Comparison of ENCODE assay signal across 17 cellular contexts in the genomic region with DNA sequence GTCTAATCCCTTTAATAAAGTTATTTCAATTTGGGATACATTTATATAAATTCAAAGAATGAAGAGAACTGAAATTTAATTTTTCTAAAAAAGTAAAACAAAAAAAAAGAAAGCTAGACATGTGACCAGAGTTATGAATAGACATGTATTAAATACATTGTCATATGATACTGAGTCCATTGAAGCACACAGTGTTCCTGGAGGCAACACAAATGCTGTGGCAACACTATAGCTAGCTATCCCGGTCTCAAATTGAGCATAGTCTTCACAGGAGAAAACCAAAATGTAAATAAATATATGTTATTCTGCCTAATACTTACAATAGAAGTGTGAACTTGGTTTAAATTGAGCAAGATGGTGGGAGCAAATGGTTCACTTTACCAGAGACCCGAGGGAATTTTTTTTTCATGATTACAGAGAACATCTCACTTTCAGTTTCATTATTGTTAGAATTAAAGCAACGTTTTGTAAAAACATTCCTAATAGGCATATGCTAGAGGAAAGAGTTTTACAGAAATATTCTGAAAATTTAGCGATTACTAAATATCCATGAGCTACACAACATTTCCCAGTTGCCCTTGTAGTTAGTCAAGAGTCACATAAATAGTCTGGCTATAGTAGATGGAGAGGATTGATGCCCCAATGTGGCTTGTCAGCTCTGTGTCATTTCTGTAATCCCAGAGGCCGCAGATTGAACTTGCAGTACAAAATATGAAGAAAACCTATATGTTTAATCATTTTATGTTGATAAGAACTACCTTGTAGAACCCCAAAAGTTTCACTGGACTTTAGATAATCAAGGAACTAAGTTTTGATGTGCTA.
A peak's percentile ranks its signal among the peaks of the same experiment; 100 is the strongest.
DNase-seq lines count a peak whose midpoint lies in the region; ATAC-seq, FAIRE-seq and TF ChIP-seq lines count a peak whose summit lies in the region.
"Had no signal": no experiment of that assay in that cellular context is flagged by ENCODE, and none has a peak within 500 bp of the region (broad histone marks: within the 10 kb centered on the region; RNA-seq: fewer than 3 reads in every experiment).

No MANE protein-coding gene starts in this region.

- peak overlapping the region; percentile 65 for H3K4me2 ChIP-seq in Loucy (ENCODE audit: low read depth, low read length, poor library complexity, severe bottlenecking)
- H3K4me2 ChIP-seq: BLaER1 had no signal

- no peaks in the 10 kb centered on the region for H3K27me3 ChIP-seq in Loucy (ENCODE audit: insufficient read depth, low read length, poor library complexity, severe bottlenecking)
- H3K27me3 ChIP-seq in bronchial epithelial cell (ENCODE audit: control insufficient read depth, insufficient read depth, low read length), result no peaks in the 10 kb centered on the region
- H3K27me3 ChIP-seq: BLaER1, sigmoid colon had no signal

- H2AFZ ChIP-seq in Loucy (ENCODE audit: low read length), result peak overlapping the region; percentile 86
- H2AFZ ChIP-seq: GM23248 had no signal

- no peaks in the 10 kb centered on the region for H3K36me3 ChIP-seq in Loucy (ENCODE audit: insufficient read depth, low read length)
- no peaks in the 10 kb centered on the region for H3K36me3 ChIP-seq in bronchial epithelial cell (ENCODE audit: control insufficient read depth, insufficient read depth, low read length)
- H3K36me3 ChIP-seq: BLaER1, sigmoid colon had no signal

- DNase-seq in ACHN, result peak; percentile 17
- peak; percentile 10 for DNase-seq in bronchial epithelial cell (ENCODE audit: low read depth)
- DNase-seq in left colon, result no peak
- DNase-seq in NCI-H146 treated with DMSO at 0.1 percent for 48 hours (lab: John Stamatoyannopoulos, UW; ENCODE audit: unreplicated experiment), result no peak
- DNase-seq: activated CD8-positive, alpha-beta T cell treated with anti-CD3 and anti-CD28 coated beads, Interleukin-2, amount 10 ng/mL, durations not matched to agents 7 days and 5 days; activated effector memory CD4-positive, alpha-beta T cell treated with Interleukin-2 at 50 U/mL for 16 hours; GM23248; NCI-H510A; SHP77; sigmoid colon; stimulated activated naive B cell treated with anti-CD40 and anti-IgM and Interleukin-4, amounts not matched to agents 10 μg/mL and 1 μg/mL and 100 μg/mL, for 72 hours had no signal

- in situ Hi-C loops in ACHN (cut with HindIII; ENCODE audit: low pct_ligation_motif_present, low pct_unique_long_range_greater_than_20kb, low sequenced_read_pairs), result no loop called here

- ATAC-seq in GM18870 (IDR thresholded peaks at IDR 0.05; ENCODE audit: unreplicated experiment), result peak; percentile 62
- ATAC-seq in left colon, result no peak
- ATAC-seq in HG03135 (IDR thresholded peaks at IDR 0.05; ENCODE audit: unreplicated experiment), result no peak
- no peak for ATAC-seq in GM21381 (IDR thresholded peaks at IDR 0.05; ENCODE audit: unreplicated experiment)
- ATAC-seq: activated CD8-positive, alpha-beta T cell treated with anti-CD3 and anti-CD28 coated beads, Interleukin-2, amount 10 ng/mL, durations not matched to agents 7 days and 5 days; stimulated activated naive B cell treated with anti-CD40 and anti-IgM and Interleukin-4, amounts not matched to agents 10 μg/mL and 1 μg/mL and 100 μg/mL, for 72 hours had no signal

- H3K4me3 ChIP-seq in Loucy (ENCODE audit: low read length, poor library complexity, severe bottlenecking) (peak overlapping the region; percentile 67), bronchial epithelial cell (ENCODE audit: low read depth, low read length) (no peak overlapping the region)
- H3K4me3 ChIP-seq: BLaER1, GM23248, sigmoid colon had no signal

- H3K9me2 ChIP-seq in Loucy (replicated peaks; ENCODE audit: low read depth, low read length), result no peaks in the 10 kb centered on the region

- no peaks in the 10 kb centered on the region for H3F3A ChIP-seq in Loucy (ENCODE audit: low read depth)

- no peaks in the 10 kb centered on the region for H4K20me1 ChIP-seq in Loucy (ENCODE audit: insufficient read depth, low read length, poor library complexity, severe bottlenecking)
- H4K20me1 ChIP-seq: BLaER1 had no signal

- H3K4me1 ChIP-seq in Loucy (ENCODE audit: insufficient read depth, low read length, poor library complexity, severe bottlenecking), result no peaks in the 10 kb centered on the region
- H3K4me1 ChIP-seq: BLaER1, sigmoid colon had no signal

- intact Hi-C loops in left colon (cut with DNase I, micrococcal nuclease), result no loop called here

- no peak for TF ChIP-seq CTCF in Loucy (conservative IDR thresholded peaks at IDR 0.05; ENCODE audit: low read length)
- no peak for TF ChIP-seq CTCF in bronchial epithelial cell (IDR thresholded peaks at IDR 0.05; ENCODE audit: insufficient read depth, low read length, severe bottlenecking)

- no peak for FAIRE-seq in bronchial epithelial cell (lab: Jason Lieb, UNC)
- FAIRE-seq: astrocyte had no signal

- H3K9ac ChIP-seq in Loucy (ENCODE audit: low read depth, low read length, poor library complexity, severe bottlenecking), result peak overlapping the region; percentile 11
- H3K9ac ChIP-seq: BLaER1, GM23248 had no signal

- H3K9me3 ChIP-seq in Loucy (ENCODE audit: insufficient read depth, low read depth, low read length), result no peaks in the 10 kb centered on the region
- H3K9me3 ChIP-seq: BLaER1, sigmoid colon had no signal

- H3K79me2 ChIP-seq in Loucy (ENCODE audit: insufficient read depth, low read length), result no peaks in the 10 kb centered on the region

Comparison
In these comparisons a context has a peak if more than half of its experiments do, and no peak if none do; other contexts are left out.
1. DNase-seq: peak in ACHN (single experiment) and bronchial epithelial cell (single experiment); none in left colon (0 of 2) and NCI-H146 treated with DMSO at 0.1 percent for 48 hours (single experiment).